In the genomic region with DNA sequence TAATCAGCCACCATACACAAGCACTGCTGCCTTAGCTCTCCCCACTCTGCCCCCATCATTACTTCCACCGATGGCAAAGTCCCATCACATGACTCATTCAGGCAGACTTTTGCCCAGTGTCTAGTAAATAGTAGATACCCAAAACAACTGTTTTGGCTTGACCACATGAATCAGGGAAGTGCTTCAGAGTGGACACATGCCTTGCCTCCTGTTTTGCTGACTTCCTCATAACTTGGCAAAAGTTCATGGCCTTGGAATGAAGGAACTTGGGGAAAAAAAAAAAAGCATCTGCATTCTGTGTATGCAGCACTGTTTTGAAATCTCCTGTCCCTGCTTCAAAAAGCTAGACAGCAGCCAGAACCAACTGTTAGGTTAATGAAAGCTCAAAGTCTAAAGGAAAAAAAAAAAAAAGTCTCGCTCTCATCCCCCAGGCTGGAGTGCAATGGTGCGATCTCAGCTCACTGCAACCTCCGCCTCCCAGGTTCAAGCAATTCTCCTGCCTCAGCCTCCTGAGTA, we compare ENCODE assay signal across 21 cellular contexts.
A peak's percentile ranks its signal among the peaks of the same experiment; 100 is the strongest.
DNase-seq lines count a peak whose midpoint lies in the region; ATAC-seq and TF ChIP-seq lines count a peak whose summit lies in the region.
"Had no signal": no experiment of that assay in that cellular context is flagged by ENCODE, and none has a peak within 500 bp of the region (broad histone marks: within the 10 kb centered on the region; RNA-seq: fewer than 3 reads in every experiment).

No MANE protein-coding gene starts in this region.

- no peak for TF ChIP-seq POLR2A in adrenal gland (IDR thresholded peaks at IDR 0.05)

- ATAC-seq in GM18520 (IDR thresholded peaks at IDR 0.05; ENCODE audit: unreplicated experiment) (no peak), HG02763 (IDR thresholded peaks at IDR 0.05; ENCODE audit: unreplicated experiment) (no peak)
- no peak for ATAC-seq in naive thymus-derived CD4-positive, alpha-beta T cell

- peaks cover 0 to 12% (median 3%) of the 10 kb centered on the region in 11 donors for H3K9me3 Mint-ChIP-seq in naive thymus-derived CD4-positive, alpha-beta T cell

- no peak overlapping the region for H3K4me3 Mint-ChIP-seq in naive thymus-derived CD4-positive, alpha-beta T cell
- H3K4me3 Mint-ChIP-seq: CD8-positive, alpha-beta memory T cell; IgD-negative memory B cell; memory B cell; nephron had no signal

- no peak for TF ChIP-seq CTCF in adrenal gland (IDR thresholded peaks at IDR 0.05)

- POLR2A ChIA-PET in naive thymus-derived CD4-positive, alpha-beta T cell (lab: Charles Lee), result no interaction called here

- no peaks in the 10 kb centered on the region for H3K9me3 ChIP-seq in adrenal gland (replicated peaks in 1 of 3)
- no peaks in the 10 kb centered on the region for H3K9me3 ChIP-seq in naive thymus-derived CD4-positive, alpha-beta T cell (ENCODE audit: control insufficient read depth in 2 of 3, low read length in 3 of 3)

- WGBS in adrenal gland, 4 donors, result 55 to 65% (median 60%) methylated on average over 4 of the region's 4 CpGs

- no peaks in the 10 kb centered on the region for H3K27me3 ChIP-seq in adrenal gland
- H3K27me3 ChIP-seq in naive thymus-derived CD4-positive, alpha-beta T cell (ENCODE audit: control insufficient read depth in 2 of 2, insufficient read depth in 2 of 2, low read length in 2 of 2), result no peaks in the 10 kb centered on the region

- CTCF ChIA-PET in naive thymus-derived CD4-positive, alpha-beta T cell (lab: Charles Lee), result no interaction called here

- H3K27ac Mint-ChIP-seq in naive thymus-derived CD4-positive, alpha-beta T cell, result no peak overlapping the region
- H3K27ac Mint-ChIP-seq: CD8-positive, alpha-beta memory T cell; IgD-negative memory B cell; memory B cell had no signal

- H3K36me3 Mint-ChIP-seq in naive thymus-derived CD4-positive, alpha-beta T cell, result no peaks in the 10 kb centered on the region
- H3K36me3 Mint-ChIP-seq: CD8-positive, alpha-beta memory T cell; IgD-negative memory B cell; memory B cell had no signal

- H3K36me3 ChIP-seq in adrenal gland (replicated peaks in 1 of 2), result no peaks in the 10 kb centered on the region
- H3K36me3 ChIP-seq in naive thymus-derived CD4-positive, alpha-beta T cell (ENCODE audit: control insufficient read depth in 2 of 3, insufficient read depth in 3 of 3, low read length in 3 of 3), result no peaks in the 10 kb centered on the region

- peaks cover 0 to 6% of the 10 kb centered on the region in 2 donors for H3K4me1 ChIP-seq in adrenal gland (replicated peaks in 1 of 2)
- H3K4me1 ChIP-seq in naive thymus-derived CD4-positive, alpha-beta T cell (ENCODE audit: control insufficient read depth in 2 of 2, insufficient read depth in 2 of 2, low read length in 2 of 2), result no peaks in the 10 kb centered on the region

- H3K4me1 Mint-ChIP-seq in naive thymus-derived CD4-positive, alpha-beta T cell, result no peaks in the 10 kb centered on the region
- H3K4me1 Mint-ChIP-seq: CD8-positive, alpha-beta memory T cell; IgD-negative memory B cell; memory B cell had no signal

- H3K4me3 ChIP-seq in adrenal gland, result no peak overlapping the region
- no peak overlapping the region for H3K4me3 ChIP-seq in naive thymus-derived CD4-positive, alpha-beta T cell (ENCODE audit: low read length)
- H3K4me3 ChIP-seq: PC-9, SK-N-MC had no signal

- peaks cover 0 to 7% (median 0%) of the 10 kb centered on the region in 5 donors for H3K27me3 Mint-ChIP-seq in naive thymus-derived CD4-positive, alpha-beta T cell
- H3K27me3 Mint-ChIP-seq: CD8-positive, alpha-beta memory T cell; IgD-negative memory B cell; memory B cell had no signal

- peak; percentile 61 for DNase-seq in H4 (ENCODE audit: low spot score)
- DNase-seq in adrenal gland, result peak; percentile 12 to 69 (median 59)
- peak; percentile 2 for DNase-seq in iris pigment epithelial cell (ENCODE audit: low read depth)
- DNase-seq in renal cortical epithelial cell (ENCODE audit: low read depth), result peak; percentile 63
- no peak for DNase-seq in naive thymus-derived CD4-positive, alpha-beta T cell
- no peak for DNase-seq in NCI-H2029 treated with DMSO at 0.1 percent for 48 hours (lab: John Stamatoyannopoulos, UW)
- DNase-seq: activated CD4-positive, alpha-beta T cell treated with anti-CD3 and anti-CD28 coated beads for 4 hours; activated naive CD4-positive, alpha-beta T cell; CD8-positive, alpha-beta memory T cell; foreskin fibroblast; NCI-H1092 treated with DMSO at 0.1 percent for 48 hours; NCI-H2107; stimulated activated CD4-positive, alpha-beta T cell treated with anti-CD3 and anti-CD28 coated beads, Interleukin-1b, Interleukin-23, amount 100 ng/mL, for 48 hours; T1000 had no signal

- intact Hi-C loops in adrenal gland (cut with DNase I), result no loop called here
- intact Hi-C loops in naive thymus-derived CD4-positive, alpha-beta T cell (cut with micrococcal nuclease), result no loop called here

- peak overlapping the region in 2 of 5 donors; percentile 21 to 72 for H3K27ac ChIP-seq in adrenal gland
- H3K27ac ChIP-seq in naive thymus-derived CD4-positive, alpha-beta T cell (ENCODE audit: low read depth, low read length), result no peak overlapping the region
- H3K27ac ChIP-seq: PC-9, SK-N-MC had no signal

Comparison
In these comparisons a context has a peak if more than half of its experiments do, and no peak if none do; other contexts are left out.
1. DNase-seq: peak in H4 (single experiment), adrenal gland (7 of 7), iris pigment epithelial cell (single experiment) and renal cortical epithelial cell (single experiment); none in naive thymus-derived CD4-positive, alpha-beta T cell (0 of 9) and NCI-H2029 treated with DMSO at 0.1 percent for 48 hours (single experiment).